10 cellular contexts compared by ENCODE assay signal in the genomic region with DNA sequence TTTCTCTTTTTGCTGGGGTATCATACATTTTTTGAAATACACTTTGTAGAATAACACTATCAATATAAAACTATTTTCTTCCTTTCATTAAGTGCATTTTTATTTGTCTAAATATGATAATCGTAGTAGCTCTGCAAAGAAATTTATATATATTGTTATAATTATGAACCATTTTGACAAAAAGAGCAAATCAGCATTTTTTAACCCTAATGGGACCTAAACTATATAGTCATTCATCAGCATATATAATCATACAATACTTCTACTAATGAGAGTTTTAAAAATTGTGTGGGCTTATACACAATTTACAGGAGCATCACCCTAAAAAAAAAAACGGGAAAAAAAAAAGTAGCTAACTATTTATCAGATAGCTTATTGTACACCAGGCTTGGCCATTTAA.
"Had no signal": no experiment of that assay in that cellular context is flagged by ENCODE, and none has a peak within 500 bp of the region (broad histone marks: within the 10 kb centered on the region; RNA-seq: fewer than 3 reads in every experiment).

No MANE protein-coding gene starts in this region.

- H3K27ac ChIP-seq: GM23248, HL-60, KMS-11 had no signal

- H3K9me3 ChIP-seq: HAP-1 had no signal

- H3K4me3 Mint-ChIP-seq: HFFc6 had no signal

- H3K4me1 ChIP-seq: HAP-1 had no signal

- DNase-seq: GM23248, GOT3, H7, HFFc6, Karpas-422, KBM-7 had no signal

- H3K27ac Mint-ChIP-seq: HFFc6 had no signal

- H3K4me3 ChIP-seq: GM23248, HAP-1 had no signal

- H2AFZ ChIP-seq: GM23248 had no signal

- H3K9ac ChIP-seq: GM23248, KMS-11 had no signal

- H3K4me2 ChIP-seq: KMS-11 had no signal

- ATAC-seq: HCT116 had no signal

- H3K36me3 ChIP-seq: HAP-1 had no signal
